23 cellular contexts compared by ENCODE assay signal in genomic region chr10:59913547-59914237, GRCh38.
A peak's percentile ranks its signal among the peaks of the same experiment; 100 is the strongest.
DNase-seq lines count a peak whose midpoint lies in the region; ATAC-seq and TF ChIP-seq lines count a peak whose summit lies in the region.
"Had no signal": no experiment of that assay in that cellular context is flagged by ENCODE, and none has a peak within 500 bp of the region (broad histone marks: within the 10 kb centered on the region; RNA-seq: fewer than 3 reads in every experiment).

No MANE protein-coding gene starts in this region.

- no peak overlapping the region for H3K4me3 ChIP-seq in OCI-LY3 (ENCODE audit: low read length)
- H3K4me3 ChIP-seq: MG63, SJSA1 had no signal

- no peaks in the 10 kb centered on the region for H3K27me3 ChIP-seq in OCI-LY3 (ENCODE audit: low read depth, low read length)
- H3K27me3 ChIP-seq: MG63, SJSA1 had no signal

- DNase-seq in stimulated activated effector memory CD8-positive, alpha-beta T cell treated with anti-CD3 and anti-CD28 coated beads, Interleukin-12 subunit alpha, Interleukin-12 subunit beta, amount 100 ng/mL, for 72 hours (ENCODE audit: low spot score in 2 of 2), result no peak
- no peak for DNase-seq in activated naive CD4-positive, alpha-beta T cell treated with Interleukin-2 at 50 U/mL for 16 hours
- DNase-seq in amniotic stem cell (lab: John Stamatoyannopoulos, UW), result no peak
- DNase-seq in germinal center (ENCODE audit: low spot score), result no peak
- DNase-seq: CD8-positive, alpha-beta memory T cell; DMS 273 treated with DMSO at 0.1 percent for 48 hours; KG1; MG63; NCI-H2029; NCI-H446; NCI-H524 treated with DMSO at 0.1 percent for 48 hours; NCI-H774; NK-92 treated with Interleukin-12 subunit alpha and Interleukin-12 subunit beta, amount 100 ng/mL, for 24 hours; Right ventricle myocardium superior; RPMI8226; T-helper 1 cell had no signal

- H3K9me3 Mint-ChIP-seq in stimulated activated effector memory CD8-positive, alpha-beta T cell treated with anti-CD3 and anti-CD28 coated beads, Interleukin-12 subunit alpha, Interleukin-12 subunit beta, amount 100 ng/mL, for 72 hours, result peaks cover 5% of the 10 kb centered on the region

- peak overlapping the region; percentile 40 for H3K27ac ChIP-seq in OCI-LY3 (ENCODE audit: low read length)
- H3K27ac ChIP-seq: C4-2B, SJSA1 had no signal

- no peak overlapping the region for H3K4me2 ChIP-seq in OCI-LY3 (ENCODE audit: low read length)

- no peak overlapping the region for H3K4me3 Mint-ChIP-seq in stimulated activated effector memory CD8-positive, alpha-beta T cell treated with anti-CD3 and anti-CD28 coated beads, Interleukin-12 subunit alpha, Interleukin-12 subunit beta, amount 100 ng/mL, for 72 hours
- H3K4me3 Mint-ChIP-seq: B cell; CD8-positive, alpha-beta memory T cell had no signal

- H3K79me2 ChIP-seq in OCI-LY3 (ENCODE audit: low read length), result no peaks in the 10 kb centered on the region

- peaks cover 2% of the 10 kb centered on the region for H3K4me1 Mint-ChIP-seq in stimulated activated effector memory CD8-positive, alpha-beta T cell treated with anti-CD3 and anti-CD28 coated beads, Interleukin-12 subunit alpha, Interleukin-12 subunit beta, amount 100 ng/mL, for 72 hours

- no peak overlapping the region for H3K9ac ChIP-seq in OCI-LY3 (ENCODE audit: low read length)

- H3K36me3 Mint-ChIP-seq in stimulated activated effector memory CD8-positive, alpha-beta T cell treated with anti-CD3 and anti-CD28 coated beads, Interleukin-12 subunit alpha, Interleukin-12 subunit beta, amount 100 ng/mL, for 72 hours, result no peaks in the 10 kb centered on the region

- ATAC-seq in GM18502 (IDR thresholded peaks at IDR 0.05; ENCODE audit: poor library complexity, unreplicated experiment) (peak; percentile 66), GM18907 (IDR thresholded peaks at IDR 0.05; ENCODE audit: unreplicated experiment) (peak; percentile 50)
- ATAC-seq in stimulated activated effector memory CD8-positive, alpha-beta T cell treated with anti-CD3 and anti-CD28 coated beads, Interleukin-12 subunit alpha, Interleukin-12 subunit beta, amount 100 ng/mL, for 72 hours, result peak; percentile 42
- ATAC-seq: HCT116 had no signal

- H3K4me1 ChIP-seq in OCI-LY3 (ENCODE audit: low read length), result peaks cover 9% of the 10 kb centered on the region; the same call in 1 of the 2 replicates
- H3K4me1 ChIP-seq: SJSA1 had no signal

- H2AFZ ChIP-seq in OCI-LY3 (ENCODE audit: low read depth, low read length), result no peak overlapping the region

- H3K27ac Mint-ChIP-seq in stimulated activated effector memory CD8-positive, alpha-beta T cell treated with anti-CD3 and anti-CD28 coated beads, Interleukin-12 subunit alpha, Interleukin-12 subunit beta, amount 100 ng/mL, for 72 hours, result no peak overlapping the region
- H3K27ac Mint-ChIP-seq: B cell; CD8-positive, alpha-beta memory T cell had no signal

- no peaks in the 10 kb centered on the region for H4K20me1 ChIP-seq in OCI-LY3 (ENCODE audit: insufficient read depth, low read length)

- peaks cover 15% of the 10 kb centered on the region; the same call in 1 of the 2 replicates for H3K9me3 ChIP-seq in OCI-LY3 (ENCODE audit: insufficient read depth, low read length)
- H3K9me3 ChIP-seq: SJSA1 had no signal

- no peak for TF ChIP-seq CTCF in OCI-LY3 (IDR thresholded peaks at IDR 0.05; ENCODE audit: low read depth, low read length)

- no peaks in the 10 kb centered on the region for H3K36me3 ChIP-seq in OCI-LY3 (replicated peaks; ENCODE audit: low read depth, low read length)
- H3K36me3 ChIP-seq: MG63, SJSA1 had no signal
